11 cellular contexts compared by ENCODE assay signal in genomic region chr1:67682659-67683197, GRCh38. TPM values are rescaled to one million over a fixed set of nuclear protein-coding genes. Genes with fewer than 3 reads are reported as not detected.
DNase-seq lines count a peak whose midpoint lies in the region; ATAC-seq and TF ChIP-seq lines count a peak whose summit lies in the region.
"Had no signal": no experiment of that assay in that cellular context is flagged by ENCODE, and none has a peak within 500 bp of the region (broad histone marks: within the 10 kb centered on the region; RNA-seq: fewer than 3 reads in every experiment).

No MANE protein-coding gene starts in this region.

- peaks cover 15% of the 10 kb centered on the region for H3K4me1 Mint-ChIP-seq in endothelial cell (ENCODE audit: unreplicated experiment)

- no peak overlapping the region for H3K4me3 Mint-ChIP-seq in endothelial cell (ENCODE audit: unreplicated experiment)
- H3K4me3 Mint-ChIP-seq: activated naive CD8-positive, alpha-beta T cell treated with anti-CD3 and anti-CD28 coated beads, Interleukin-2, amount 10 ng/mL, durations not matched to agents 7 days and 5 days; H9 had no signal

- H3K36me3 Mint-ChIP-seq in endothelial cell (ENCODE audit: low read depth, unreplicated experiment): peaks cover 15% of the 10 kb centered on the region

- H3K27me3 Mint-ChIP-seq in endothelial cell (ENCODE audit: unreplicated experiment): peaks cover 9% of the 10 kb centered on the region
- H3K27me3 Mint-ChIP-seq: activated naive CD8-positive, alpha-beta T cell treated with anti-CD3 and anti-CD28 coated beads, Interleukin-2, amount 10 ng/mL, durations not matched to agents 7 days and 5 days had no signal

- peak overlapping the region; percentile 100 for H3K27ac ChIP-seq in epithelial cell of prostate
- H3K27ac ChIP-seq: VCaP had no signal

- no peak for ATAC-seq in HG03354 (IDR thresholded peaks at IDR 0.05; ENCODE audit: poor library complexity, severe bottlenecking, unreplicated experiment)

- no peak for TF ChIP-seq CTCF in endothelial cell (IDR thresholded peaks at IDR 0.05; ENCODE audit: unreplicated experiment)

- H3K27ac Mint-ChIP-seq in endothelial cell (ENCODE audit: unreplicated experiment): no peak overlapping the region
- H3K27ac Mint-ChIP-seq: activated naive CD8-positive, alpha-beta T cell treated with anti-CD3 and anti-CD28 coated beads, Interleukin-2, amount 10 ng/mL, durations not matched to agents 7 days and 5 days; H9 had no signal

- peak; percentile 78 for DNase-seq in H4 (ENCODE audit: low spot score)
- peak; percentile 95 for DNase-seq in RKO (ENCODE audit: low spot score)
- DNase-seq in epithelial cell of prostate (ENCODE audit: low read depth, low spot score): peak; percentile 86
- peak; percentile 73 for DNase-seq in stromal cell of bone marrow (ENCODE audit: low read depth)
- no peak for DNase-seq in Ammon's horn (ENCODE audit: low spot score)
- no peak for DNase-seq in endothelial cell (ENCODE audit: low spot score)
- DNase-seq: activated naive CD8-positive, alpha-beta T cell treated with anti-CD3 and anti-CD28 coated beads, Interleukin-2, amount 10 ng/mL, durations not matched to agents 7 days and 5 days; H9; hippocampal formation had no signal

- no peaks in the 10 kb centered on the region for H3K9me3 Mint-ChIP-seq in endothelial cell (ENCODE audit: unreplicated experiment)
- H3K9me3 Mint-ChIP-seq: H9 had no signal

RNA-seq across cellular contexts. Expression of gene GADD45A, which starts 2.3 kb away (rescaled TPM):
- total RNA-seq in H4 (2014; rRNA removed; shearing (Covaris generic)): 31.6 and 44.6 TPM in 2 replicates
- 46.5 TPM for total RNA-seq in endothelial cell (ENCODE audit: unreplicated experiment)

Comparison
In these comparisons a context has a peak if more than half of its experiments do, and no peak if none do; other contexts are left out.
1. DNase-seq: peak in H4 (single experiment), RKO (single experiment), epithelial cell of prostate (single experiment) and stromal cell of bone marrow (single experiment); none in Ammon's horn (single experiment) and endothelial cell (single experiment).